8 cellular contexts compared by ENCODE assay signal in the genomic region with DNA sequence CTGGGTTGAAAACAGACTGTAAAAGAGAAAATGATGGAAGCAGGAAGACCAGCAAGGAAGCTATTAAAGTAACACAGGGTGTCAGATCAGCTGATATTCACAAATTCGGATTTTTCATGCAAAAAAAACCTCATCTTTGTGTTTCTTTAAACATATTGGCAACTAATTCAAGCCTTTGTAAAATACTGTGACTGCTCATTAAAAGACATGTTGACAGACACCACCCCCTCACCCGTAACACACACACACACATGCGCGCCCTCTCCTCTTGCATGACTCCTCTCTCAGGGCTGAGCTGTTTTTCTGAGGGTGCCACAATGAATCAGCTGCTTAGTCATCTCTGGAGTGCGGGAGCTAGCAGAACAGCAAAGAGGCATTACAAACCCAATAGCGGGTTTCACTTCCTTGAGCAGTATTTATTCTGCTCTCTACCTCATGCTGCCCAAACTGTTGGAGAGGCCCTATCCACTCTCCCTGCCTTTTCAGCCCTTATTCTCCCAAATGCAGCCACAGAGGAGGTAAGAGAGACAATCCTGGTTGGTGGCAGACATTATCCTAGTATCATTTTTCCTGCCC. TPM values are rescaled to one million over a fixed set of nuclear protein-coding genes. Genes with fewer than 3 reads are reported as not detected.
A peak's percentile ranks its signal among the peaks of the same experiment; 100 is the strongest.
DNase-seq lines count a peak whose midpoint lies in the region; ATAC-seq and TF ChIP-seq lines count a peak whose summit lies in the region.

No MANE protein-coding gene starts in this region.

- peak overlapping the region; percentile 34 for H3K4me3 Mint-ChIP-seq in activated CD8-positive, alpha-beta T cell treated with anti-CD3 and anti-CD28 coated beads for 36 hours
- no peak overlapping the region for H3K4me3 Mint-ChIP-seq in endodermal cell
- peak overlapping the region; percentile 88 for H3K4me3 Mint-ChIP-seq in natural killer cell treated with Interleukin-12 subunit alpha and Interleukin-12 subunit beta and Interleukin-15 and Interleukin-18, amount 100 ng/mL, for 72 hours

- peak; percentile 94 for DNase-seq in ACHN
- DNase-seq in NCI-H69 (lab: John Stamatoyannopoulos, UW) = peak; percentile 76
- peak; percentile 97 for DNase-seq in activated CD8-positive, alpha-beta T cell treated with anti-CD3 and anti-CD28 coated beads for 36 hours
- peak; percentile 72 for DNase-seq in endodermal cell
- peak; percentile 89 for DNase-seq in natural killer cell treated with Interleukin-12 subunit alpha and Interleukin-12 subunit beta and Interleukin-15 and Interleukin-18, amount 100 ng/mL, for 72 hours (ENCODE audit: low spot score)
- DNase-seq in stimulated activated naive CD8-positive, alpha-beta T cell treated with anti-CD3 and anti-CD28 coated beads, Interleukin-15, Interleukin-2, amounts not matched to agents 100 U/mL and 50 U/mL, for 24 hours = peak; percentile 83

- WGBS in endodermal cell (ENCODE audit: insufficient coverage in 1 of 2, insufficient read length in 1 of 2), 2 experiments = 69 to 71% methylated on average over 4 to 6 of the region's 6 CpGs

- peaks cover 58% of the 10 kb centered on the region for H3K4me1 Mint-ChIP-seq in activated CD8-positive, alpha-beta T cell treated with anti-CD3 and anti-CD28 coated beads for 36 hours (ENCODE audit: low read depth)
- H3K4me1 Mint-ChIP-seq in endodermal cell = peaks cover 13% of the 10 kb centered on the region
- peaks cover 60 to 67% of the 10 kb centered on the region in 2 donors for H3K4me1 Mint-ChIP-seq in natural killer cell treated with Interleukin-12 subunit alpha and Interleukin-12 subunit beta and Interleukin-15 and Interleukin-18, amount 100 ng/mL, for 72 hours (ENCODE audit: low read depth in 2 of 2)

- H3K9me3 Mint-ChIP-seq in activated CD8-positive, alpha-beta T cell treated with anti-CD3 and anti-CD28 coated beads for 36 hours = no peaks in the 10 kb centered on the region
- H3K9me3 Mint-ChIP-seq in endodermal cell = no peaks in the 10 kb centered on the region
- H3K9me3 Mint-ChIP-seq in natural killer cell treated with Interleukin-12 subunit alpha and Interleukin-12 subunit beta and Interleukin-15 and Interleukin-18, amount 100 ng/mL, for 72 hours = no peaks in the 10 kb centered on the region

- H3K27me3 Mint-ChIP-seq in activated CD8-positive, alpha-beta T cell treated with anti-CD3 and anti-CD28 coated beads for 36 hours = peaks cover 10% of the 10 kb centered on the region
- no peaks in the 10 kb centered on the region for H3K27me3 Mint-ChIP-seq in endodermal cell (ENCODE audit: insufficient read depth)
- H3K27me3 Mint-ChIP-seq in natural killer cell treated with Interleukin-12 subunit alpha and Interleukin-12 subunit beta and Interleukin-15 and Interleukin-18, amount 100 ng/mL, for 72 hours = no peaks in the 10 kb centered on the region

- CTCF ChIA-PET in activated CD8-positive, alpha-beta T cell treated with anti-CD3 and anti-CD28 coated beads for 36 hours (lab: Charles Lee) = interaction anchor here (0.9 to 3.2 kb wide), 5 partner anchors 22 to 74 kb away, joined by 3 to 20 read pairs (median 6); no protein-coding TSS in a partner anchor

- H3K36me3 ChIP-seq in endodermal cell (ENCODE audit: control insufficient read depth, insufficient read depth, low read length) = no peaks in the 10 kb centered on the region

- H3K4me3 ChIP-seq in endodermal cell (ENCODE audit: low read length) = no peak overlapping the region

- H3K9me3 ChIP-seq in endodermal cell (ENCODE audit: control insufficient read depth, low read length) = no peaks in the 10 kb centered on the region

- peak overlapping the region; percentile 65 for H3K27ac Mint-ChIP-seq in activated CD8-positive, alpha-beta T cell treated with anti-CD3 and anti-CD28 coated beads for 36 hours
- no peak overlapping the region for H3K27ac Mint-ChIP-seq in endodermal cell
- H3K27ac Mint-ChIP-seq in natural killer cell treated with Interleukin-12 subunit alpha and Interleukin-12 subunit beta and Interleukin-15 and Interleukin-18, amount 100 ng/mL, for 72 hours = peak overlapping the region; percentile 92 to 93

- H3K27ac ChIP-seq in endodermal cell (ENCODE audit: low read depth, low read length) = no peak overlapping the region

- intact Hi-C loops in activated CD8-positive, alpha-beta T cell treated with anti-CD3 and anti-CD28 coated beads for 36 hours (cut with micrococcal nuclease) = loop anchor here (1.0 kb wide), 1 partner anchor 297 kb away; no protein-coding TSS in a partner anchor

- no peaks in the 10 kb centered on the region for H3K4me1 ChIP-seq in endodermal cell (ENCODE audit: control insufficient read depth, insufficient read depth, low read length)

- in situ Hi-C loops in ACHN (cut with HindIII; ENCODE audit: low pct_ligation_motif_present, low pct_unique_long_range_greater_than_20kb, low sequenced_read_pairs) = no loop called here

- ATAC-seq in GM18873 (IDR thresholded peaks at IDR 0.05; ENCODE audit: low FRiP score, unreplicated experiment) (peak; percentile 100), HG03097 (IDR thresholded peaks at IDR 0.05; ENCODE audit: low FRiP score, unreplicated experiment) (peak; percentile 98)
- peak; percentile 94 for ATAC-seq in activated CD8-positive, alpha-beta T cell treated with anti-CD3 and anti-CD28 coated beads for 36 hours
- ATAC-seq in natural killer cell treated with Interleukin-12 subunit alpha and Interleukin-12 subunit beta and Interleukin-15 and Interleukin-18, amount 100 ng/mL, for 72 hours = peak; percentile 92 to 95
- ATAC-seq in stimulated activated naive CD8-positive, alpha-beta T cell treated with anti-CD3 and anti-CD28 coated beads, Interleukin-15, Interleukin-2, amounts not matched to agents 100 U/mL and 50 U/mL, for 24 hours = peak; percentile 98

- H3K27me3 ChIP-seq in endodermal cell (ENCODE audit: control insufficient read depth, insufficient read depth, low read length, poor library complexity, severe bottlenecking) = no peaks in the 10 kb centered on the region

- no peaks in the 10 kb centered on the region for H3K36me3 Mint-ChIP-seq in activated CD8-positive, alpha-beta T cell treated with anti-CD3 and anti-CD28 coated beads for 36 hours (ENCODE audit: low read depth)
- no peaks in the 10 kb centered on the region for H3K36me3 Mint-ChIP-seq in endodermal cell (ENCODE audit: low read depth)
- no peaks in the 10 kb centered on the region for H3K36me3 Mint-ChIP-seq in natural killer cell treated with Interleukin-12 subunit alpha and Interleukin-12 subunit beta and Interleukin-15 and Interleukin-18, amount 100 ng/mL, for 72 hours

- no peak overlapping the region for H3K9ac ChIP-seq in endodermal cell (ENCODE audit: extremely low read depth, low read length, poor library complexity, severe bottlenecking)

- no peak for TF ChIP-seq CTCF in activated CD8-positive, alpha-beta T cell treated with anti-CD3 and anti-CD28 coated beads for 36 hours (IDR thresholded peaks at IDR 0.05)
- no peak for TF ChIP-seq CTCF in endodermal cell (conservative IDR thresholded peaks at IDR 0.05)

- POLR2A ChIA-PET in activated CD8-positive, alpha-beta T cell treated with anti-CD3 and anti-CD28 coated beads for 36 hours (lab: Charles Lee) = interaction anchor here (0.7 to 1.6 kb wide), 2 partner anchors 314 to 1739 kb away, joined by 3 to 6 read pairs; partner anchors contain the start of gene GTPBP8

RNA-seq across cellular contexts. Expression of gene CCDC80, which starts 35.8 kb away (rescaled TPM):
- not detected for total RNA-seq in activated CD8-positive, alpha-beta T cell treated with anti-CD3 and anti-CD28 coated beads for 36 hours
- 10 to 100 TPM in 1 of 2 donors, 1 to 10 TPM in 1; 4.6 to 31.5 TPM for total RNA-seq in endodermal cell
- polyA plus RNA-seq in endodermal cell (2013, experiment 1 of 2) = 62.4 TPM
- 84.0 TPM for polyA plus RNA-seq in endodermal cell (2013, experiment 2 of 2)
- total RNA-seq in natural killer cell treated with Interleukin-12 subunit alpha and Interleukin-12 subunit beta and Interleukin-15 and Interleukin-18, amount 100 ng/mL, for 72 hours = under 1 TPM in 1 of 2 donors, not detected in 1; 0.28 TPM

Comparison
In these comparisons a context has a peak if more than half of its experiments do, and no peak if none do; other contexts are left out.
1. RNA of gene CCDC80, which starts 35.8 kb away (total RNA-seq): 4.6 to 31.5 TPM in endodermal cell; 0.28 TPM in natural killer cell treated with Interleukin-12 subunit alpha and Interleukin-12 subunit beta and Interleukin-15 and Interleukin-18, amount 100 ng/mL, for 72 hours and not detected in activated CD8-positive, alpha-beta T cell treated with anti-CD3 and anti-CD28 coated beads for 36 hours; every median in the first group is over 4 times any median in the second.
2. Peak in every context shown above with its lines, with median percentiles within 50 percentile points of each other: DNase-seq and ATAC-seq.